ENCODE assay signal across 15 cellular contexts in the genomic region with DNA sequence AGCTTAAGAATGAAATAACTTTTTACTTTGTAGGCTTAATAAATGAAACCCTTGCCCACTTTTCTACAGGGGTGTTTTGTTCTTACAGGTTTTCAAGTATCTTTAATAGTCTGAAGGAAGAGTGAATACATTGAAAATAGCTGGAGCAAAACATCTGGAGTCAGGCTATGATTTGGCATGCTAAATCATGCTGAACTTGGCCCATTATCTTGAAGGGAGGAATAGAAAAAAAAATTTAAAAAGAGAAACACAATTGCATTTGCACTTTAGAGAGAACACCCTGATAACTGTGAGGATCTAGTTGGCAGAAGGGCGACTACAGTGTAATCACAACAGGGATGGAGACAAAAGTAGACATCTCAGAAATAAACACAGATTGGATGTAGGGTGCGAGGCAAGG. TPM values are rescaled to one million over a fixed set of nuclear protein-coding genes. Genes with fewer than 3 reads are reported as not detected.
DNase-seq lines count a peak whose midpoint lies in the region; ATAC-seq and TF ChIP-seq lines count a peak whose summit lies in the region.
"Had no signal": no experiment of that assay in that cellular context is flagged by ENCODE, and none has a peak within 500 bp of the region (broad histone marks: within the 10 kb centered on the region; RNA-seq: fewer than 3 reads in every experiment).

No MANE protein-coding gene starts in this region.

- H3K4me3 Mint-ChIP-seq in activated CD4-positive, alpha-beta T cell treated with anti-CD3 and anti-CD28 coated beads, Interleukin-2, amount 10 ng/mL, durations not matched to agents 24 days and 14 days: peak overlapping the region; percentile 30
- H3K4me3 Mint-ChIP-seq in osteocyte (ENCODE audit: unreplicated experiment): no peak overlapping the region

- peak overlapping the region; percentile 58 for H3K9ac ChIP-seq in NT2/D1 (ENCODE audit: insufficient read length, low read depth)
- H3K9ac ChIP-seq in Karpas-422 (ENCODE audit: low read length): no peak overlapping the region

- H3K27ac ChIP-seq in dorsolateral prefrontal cortex (peak overlapping the region in 37 of 59 donors; percentile 2 to 95 (median 46)), Karpas-422 (ENCODE audit: low read length) (no peak overlapping the region)

- TF ChIP-seq CTCF in dorsolateral prefrontal cortex (IDR thresholded peaks at IDR 0.05 in 54 of 56, conservative IDR thresholded peaks at IDR 0.05 in 2 of 56; ENCODE audit: low read depth in 1 of 56, partially characterized antibody in 56 of 56): no peak
- TF ChIP-seq CTCF in osteocyte (IDR thresholded peaks at IDR 0.05): no peak

- no peak overlapping the region for H3K4me2 ChIP-seq in Karpas-422 (ENCODE audit: low read depth, low read length, poor library complexity, severe bottlenecking)

- H3K27me3 Mint-ChIP-seq in activated CD4-positive, alpha-beta T cell treated with anti-CD3 and anti-CD28 coated beads, Interleukin-2, amount 10 ng/mL, durations not matched to agents 24 days and 14 days: no peaks in the 10 kb centered on the region
- no peaks in the 10 kb centered on the region for H3K27me3 Mint-ChIP-seq in osteocyte (ENCODE audit: unreplicated experiment)

- peaks cover 28% of the 10 kb centered on the region for H3K79me2 ChIP-seq in Karpas-422 (ENCODE audit: low read length)

- H3K4me1 Mint-ChIP-seq in activated CD4-positive, alpha-beta T cell treated with anti-CD3 and anti-CD28 coated beads, Interleukin-2, amount 10 ng/mL, durations not matched to agents 24 days and 14 days: peaks cover 35% of the 10 kb centered on the region
- peaks cover 26% of the 10 kb centered on the region for H3K4me1 Mint-ChIP-seq in osteocyte (ENCODE audit: unreplicated experiment)

- peaks cover 20% of the 10 kb centered on the region for H3K36me3 Mint-ChIP-seq in activated CD4-positive, alpha-beta T cell treated with anti-CD3 and anti-CD28 coated beads, Interleukin-2, amount 10 ng/mL, durations not matched to agents 24 days and 14 days (ENCODE audit: low read depth)
- H3K36me3 Mint-ChIP-seq in osteocyte (ENCODE audit: unreplicated experiment): peaks cover 14% of the 10 kb centered on the region

- H3K36me3 ChIP-seq in NT2/D1 (ENCODE audit: insufficient read depth, insufficient read length, low read length) (peaks cover 11% of the 10 kb centered on the region), Karpas-422 (ENCODE audit: insufficient read depth, low read length) (peaks cover 7% of the 10 kb centered on the region; the same call in 1 of the 2 replicates)

- H3K9me3 Mint-ChIP-seq in activated CD4-positive, alpha-beta T cell treated with anti-CD3 and anti-CD28 coated beads, Interleukin-2, amount 10 ng/mL, durations not matched to agents 24 days and 14 days: no peaks in the 10 kb centered on the region
- H3K9me3 Mint-ChIP-seq in osteocyte (ENCODE audit: unreplicated experiment): no peaks in the 10 kb centered on the region

- H3K4me1 ChIP-seq in NT2/D1 (ENCODE audit: insufficient read depth, insufficient read length) (no peaks in the 10 kb centered on the region), Karpas-422 (ENCODE audit: low read length) (peaks cover 28% of the 10 kb centered on the region)

- no peaks in the 10 kb centered on the region for H4K20me1 ChIP-seq in Karpas-422 (ENCODE audit: insufficient read depth, low read depth, low read length)

- no peak overlapping the region for H2AFZ ChIP-seq in Karpas-422 (ENCODE audit: low read length)

- H3K4me3 ChIP-seq in NT2/D1 (ENCODE audit: insufficient read length, low read depth) (no peak overlapping the region), dorsolateral prefrontal cortex (no peak overlapping the region), Karpas-422 (ENCODE audit: low read length) (no peak overlapping the region)

- H3K9me3 ChIP-seq in NT2/D1 (ENCODE audit: insufficient read depth, low read length) (no peaks in the 10 kb centered on the region), Karpas-422 (ENCODE audit: low read length) (no peaks in the 10 kb centered on the region)

- ATAC-seq in GM21619 (IDR thresholded peaks at IDR 0.05; ENCODE audit: unreplicated experiment): no peak

- no peaks in the 10 kb centered on the region for H3K9me2 ChIP-seq in Karpas-422 (replicated peaks; ENCODE audit: insufficient read depth, low read length)

- H3K27me3 ChIP-seq in NT2/D1 (ENCODE audit: insufficient read depth, insufficient read length) (no peaks in the 10 kb centered on the region), dorsolateral prefrontal cortex (no peaks in the 10 kb centered on the region), Karpas-422 (ENCODE audit: low read length) (no peaks in the 10 kb centered on the region)

- intact Hi-C loops in activated CD4-positive, alpha-beta T cell treated with anti-CD3 and anti-CD28 coated beads, Interleukin-2, amount 10 ng/mL, durations not matched to agents 24 days and 14 days (cut with micrococcal nuclease): loop anchor here (10.0 kb wide), 2 partner anchors 151 to 549 kb away; partner anchors contain the start of genes CIB1, GDPGP1, HDDC3 and UNC45A
- intact Hi-C loops in dorsolateral prefrontal cortex (cut with DNase I): loop anchor here in 1 of 2 donors (5.0 kb wide), 1 partner anchor 96 kb away; no protein-coding TSS in a partner anchor

- H3K27ac Mint-ChIP-seq in activated CD4-positive, alpha-beta T cell treated with anti-CD3 and anti-CD28 coated beads, Interleukin-2, amount 10 ng/mL, durations not matched to agents 24 days and 14 days: peak overlapping the region; percentile 52
- peak overlapping the region; percentile 56 for H3K27ac Mint-ChIP-seq in osteocyte (ENCODE audit: unreplicated experiment)

- DNase-seq in activated CD4-positive, alpha-beta T cell treated with anti-CD3 and anti-CD28 coated beads, Interleukin-2, amount 10 ng/mL, durations not matched to agents 24 days and 14 days: no peak
- DNase-seq in activated CD4-positive, alpha-beta T cell treated with anti-CD3 and anti-CD28 coated beads, Interleukin-2, amount 50 U/mL, for 1 hour: no peak
- DNase-seq in NT2/D1 (ENCODE audit: low read depth, low spot score) (no peak), dorsolateral prefrontal cortex (no peak), osteocyte (ENCODE audit: extremely low spot score, unreplicated experiment) (no peak), Karpas-422 (no peak), SKM-1 (lab: John Stamatoyannopoulos, UW; ENCODE audit: unreplicated experiment) (no peak)
- DNase-seq: amygdala, erythroblast, KG1, kidney, NCI-H1417 treated with DMSO at 0.1 percent for 48 hours, SHP77, substantia nigra had no signal

RNA-seq across cellular contexts. Expression of gene IQGAP1, which starts 1.8 kb away (rescaled TPM):
- 154 and 160 TPM in 2 replicates for total RNA-seq in activated CD4-positive, alpha-beta T cell treated with anti-CD3 and anti-CD28 coated beads, Interleukin-2, amount 10 ng/mL, durations not matched to agents 24 days and 14 days
- total RNA-seq in dorsolateral prefrontal cortex (100 to 1,000 TPM in 44 of 120 experiments, 10 to 100 TPM in 76; 41.1 to 286 (median 89.8) TPM), osteocyte (178 TPM in 2 replicates)
- 122 and 145 TPM in 2 replicates for total RNA-seq in Karpas-422 (2014; rRNA removed; shearing (Covaris generic); ENCODE audit: low replicate concordance)

RNA-seq across cellular contexts. Expression of gene ZNF774, which starts 34.1 kb away (rescaled TPM):
- 1.2 and 2.3 TPM in 2 replicates for total RNA-seq in activated CD4-positive, alpha-beta T cell treated with anti-CD3 and anti-CD28 coated beads, Interleukin-2, amount 10 ng/mL, durations not matched to agents 24 days and 14 days
- 10 to 100 TPM; 10.6 to 38.4 (median 20.8) TPM for total RNA-seq in dorsolateral prefrontal cortex
- total RNA-seq in osteocyte: 1.6 and 3.1 TPM in 2 replicates
- total RNA-seq in Karpas-422 (2014; rRNA removed; shearing (Covaris generic); ENCODE audit: low replicate concordance): 0.34 and 0.79 TPM in 2 replicates
